23 cellular contexts compared by ENCODE assay signal in the genomic region with DNA sequence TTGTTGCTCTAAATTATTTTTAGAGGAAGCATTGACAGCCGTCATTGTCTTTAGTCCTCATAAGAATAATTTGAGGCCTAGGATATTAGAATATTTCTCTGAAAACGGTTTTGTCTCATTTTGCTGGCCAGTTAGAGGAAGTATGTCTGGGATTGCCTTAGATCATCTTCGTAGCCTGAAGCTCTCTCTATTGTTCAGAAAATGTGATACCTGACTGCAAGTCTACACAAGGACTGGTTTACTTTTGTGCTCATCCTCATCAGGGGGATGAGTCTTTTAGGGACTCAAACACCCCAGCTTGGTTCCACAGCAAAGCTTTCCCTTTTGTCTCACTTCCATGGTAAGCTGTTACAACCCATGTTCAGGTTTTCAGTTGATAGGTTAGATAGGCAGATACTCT.
"Had no signal": no experiment of that assay in that cellular context is flagged by ENCODE, and none has a peak within 500 bp of the region (broad histone marks: within the 10 kb centered on the region; RNA-seq: fewer than 3 reads in every experiment).

No MANE protein-coding gene starts in this region.

- H3K27ac Mint-ChIP-seq: activated CD4-positive, alpha-beta memory T cell treated with anti-CD3 and anti-CD28 coated beads for 36 hours; effector memory CD8-positive, alpha-beta T cell; mesothelial cell of epicardium; neural progenitor cell; progenitor cell of endocrine pancreas; stimulated activated memory B cell treated with anti-CD40 and anti-IgM and Interleukin-4, amounts not matched to agents 10 μg/mL and 1 μg/mL and 100 μg/mL, for 72 hours had no signal

- H3K4me2 ChIP-seq: smooth muscle cell had no signal

- H3K4me1 Mint-ChIP-seq: neural progenitor cell had no signal

- DNase-seq: activated CD4-positive, alpha-beta memory T cell treated with anti-CD3 and anti-CD28 coated beads for 36 hours; activated CD4-positive, alpha-beta T cell treated with anti-CD3 and anti-CD28 coated beads for 48 hours; activated CD4-positive, CD25-positive, alpha-beta regulatory T cell; activated gamma-delta T cell; activated naive CD4-positive, alpha-beta T cell treated with anti-CD3 and anti-CD28 coated beads, Interleukin-2, amount 50 U/mL, for 16 hours; anterior cingulate cortex; body of pancreas; dorsolateral prefrontal cortex; effector memory CD8-positive, alpha-beta T cell; heart right ventricle; islet precursor cell; lower lobe of right lung; naive thymus-derived CD8-positive, alpha-beta T cell; retina; sigmoid colon; stimulated activated CD4-positive, alpha-beta T cell treated with anti-CD3 and anti-CD28 coated beads, Interleukin-15, amount 100 ng/mL, for 24 hours; transverse colon had no signal

- H3K9me3 ChIP-seq: body of pancreas, lower lobe of right lung had no signal

- H3K4me3 ChIP-seq: body of pancreas, dorsolateral prefrontal cortex, heart right ventricle, lower lobe of right lung, neural progenitor cell, sigmoid colon, smooth muscle cell, transverse colon had no signal

- H3K27me3 ChIP-seq: body of pancreas, dorsolateral prefrontal cortex, heart right ventricle, neural progenitor cell, sigmoid colon, transverse colon had no signal

- ATAC-seq: body of pancreas; effector memory CD8-positive, alpha-beta T cell; heart right ventricle; lower lobe of right lung; naive thymus-derived CD8-positive, alpha-beta T cell; stimulated activated memory B cell treated with anti-CD40 and anti-IgM and Interleukin-4, amounts not matched to agents 10 μg/mL and 1 μg/mL and 100 μg/mL, for 72 hours had no signal

- FAIRE-seq: urothelium cell line had no signal

- H3K27ac ChIP-seq: body of pancreas, dorsolateral prefrontal cortex, heart right ventricle, lower lobe of right lung, neural progenitor cell, sigmoid colon, transverse colon had no signal

- H3K9me3 Mint-ChIP-seq: effector memory CD8-positive, alpha-beta T cell; stimulated activated memory B cell treated with anti-CD40 and anti-IgM and Interleukin-4, amounts not matched to agents 10 μg/mL and 1 μg/mL and 100 μg/mL, for 72 hours had no signal

- H3K4me3 Mint-ChIP-seq: activated CD4-positive, alpha-beta memory T cell treated with anti-CD3 and anti-CD28 coated beads for 36 hours; effector memory CD8-positive, alpha-beta T cell; mesothelial cell of epicardium; naive thymus-derived CD8-positive, alpha-beta T cell; neural progenitor cell; stimulated activated memory B cell treated with anti-CD40 and anti-IgM and Interleukin-4, amounts not matched to agents 10 μg/mL and 1 μg/mL and 100 μg/mL, for 72 hours had no signal

- H3K36me3 ChIP-seq: lower lobe of right lung, sigmoid colon, transverse colon had no signal

- H3K9ac ChIP-seq: neural progenitor cell had no signal

- H2AFZ ChIP-seq: neural progenitor cell had no signal

- H3K4me1 ChIP-seq: body of pancreas, lower lobe of right lung, transverse colon had no signal

- H3K27me3 Mint-ChIP-seq: activated CD4-positive, alpha-beta memory T cell treated with anti-CD3 and anti-CD28 coated beads for 36 hours; effector memory CD8-positive, alpha-beta T cell; naive thymus-derived CD8-positive, alpha-beta T cell; progenitor cell of endocrine pancreas; stimulated activated memory B cell treated with anti-CD40 and anti-IgM and Interleukin-4, amounts not matched to agents 10 μg/mL and 1 μg/mL and 100 μg/mL, for 72 hours had no signal
